In genomic region chr9:131125038-131125287, GRCh38 we compare ENCODE assay signal across 8 cellular contexts. TPM values are rescaled to one million over a fixed set of nuclear protein-coding genes. Genes with fewer than 3 reads are reported as not detected.
A peak's percentile ranks its signal among the peaks of the same experiment; 100 is the strongest.
DNase-seq lines count a peak whose midpoint lies in the region; ATAC-seq, FAIRE-seq and TF ChIP-seq lines count a peak whose summit lies in the region.

No MANE protein-coding gene starts in this region.

- no peaks in the 10 kb centered on the region for H3K9me3 ChIP-seq in mesodermal cell (ENCODE audit: control insufficient read depth, low read length)

- H3K27me3 ChIP-seq in bronchial epithelial cell (ENCODE audit: control insufficient read depth, insufficient read depth, low read length) = no peaks in the 10 kb centered on the region

- no peak for FAIRE-seq in bronchial epithelial cell (lab: Jason Lieb, UNC)

- DNase-seq in AG04449 (ENCODE audit: low read depth, low spot score) (no peak), bronchial epithelial cell (ENCODE audit: low read depth) (no peak), AG08396 (ENCODE audit: low spot score) (no peak), COLO829 (ENCODE audit: low spot score) (no peak)

- H3K36me3 ChIP-seq in bronchial epithelial cell (ENCODE audit: control insufficient read depth, insufficient read depth, low read length) (peaks cover 7% of the 10 kb centered on the region), mesodermal cell (ENCODE audit: control insufficient read depth, insufficient read depth, low read length) (peaks cover 42% of the 10 kb centered on the region)

- peaks cover 4% of the 10 kb centered on the region for H3K4me1 ChIP-seq in mesodermal cell (ENCODE audit: control insufficient read depth, insufficient read depth, low read length, poor library complexity, severe bottlenecking)

- TF ChIP-seq CTCF in AG04449 (IDR thresholded peaks at IDR 0.05; ENCODE audit: insufficient read depth, low read length, missing control alignments) = no peak
- no peak for TF ChIP-seq CTCF in bronchial epithelial cell (IDR thresholded peaks at IDR 0.05; ENCODE audit: insufficient read depth, low read length, severe bottlenecking)

- ATAC-seq in HG03103 (IDR thresholded peaks at IDR 0.05; ENCODE audit: low read depth, unreplicated experiment) = peak; percentile 12
- no peak for ATAC-seq in GM21360 (IDR thresholded peaks at IDR 0.05; ENCODE audit: unreplicated experiment)
- ATAC-seq in GM19328 (IDR thresholded peaks at IDR 0.05; ENCODE audit: unreplicated experiment) = no peak

- H3K27ac ChIP-seq in mesodermal cell (ENCODE audit: low read depth, low read length, severe bottlenecking) = peak overlapping the region; percentile 64

- 3 to 16% methylated on average over 5 of the region's 7 CpGs for WGBS in mesodermal cell (ENCODE audit: insufficient coverage in 2 of 2), 2 experiments

- POLR2A ChIA-PET in AG04449 (lab: Yijun Ruan, JAX) = interaction anchor here (0.6 to 0.9 kb wide), 2 partner anchors 18 to 55 kb away, joined by 3 to 4 read pairs; no protein-coding TSS in a partner anchor

- H3K4me3 ChIP-seq in AG04449 (ENCODE audit: low read depth, low read length) = peak overlapping the region; percentile 100
- peak overlapping the region; percentile 59 for H3K4me3 ChIP-seq in bronchial epithelial cell (ENCODE audit: low read depth, low read length)
- H3K4me3 ChIP-seq in mesodermal cell (ENCODE audit: extremely low read depth, insufficient read depth, low read length, poor library complexity, severe bottlenecking) = peak overlapping the region; percentile 86

- CTCF ChIA-PET in AG04449 (lab: Yijun Ruan, JAX) = interaction anchor here (1.1 to 2.1 kb wide), 8 partner anchors 53 to 256 kb away, joined by 3 to 10 read pairs (median 4); no protein-coding TSS in a partner anchor

RNA-seq across cellular contexts. Expression of gene NUP214, which starts 0.4 kb away (rescaled TPM):
- total RNA-seq in bronchial epithelial cell = 8.4 and 12.2 TPM in 2 replicates
- 25.9 TPM for polyA plus RNA-seq in mesodermal cell (2013, experiment 1 of 2)
- 20.7 TPM for polyA plus RNA-seq in mesodermal cell (2013, experiment 2 of 2)

RNA-seq across cellular contexts. Expression of gene AIF1L, which starts 28.6 kb away (rescaled TPM):
- total RNA-seq in bronchial epithelial cell = 2.6 and 7.7 TPM in 2 replicates
- polyA plus RNA-seq in mesodermal cell (2013, experiment 1 of 2) = 19.9 TPM
- polyA plus RNA-seq in mesodermal cell (2013, experiment 2 of 2) = 16.4 TPM
